16 cellular contexts compared by ENCODE assay signal in the genomic region with DNA sequence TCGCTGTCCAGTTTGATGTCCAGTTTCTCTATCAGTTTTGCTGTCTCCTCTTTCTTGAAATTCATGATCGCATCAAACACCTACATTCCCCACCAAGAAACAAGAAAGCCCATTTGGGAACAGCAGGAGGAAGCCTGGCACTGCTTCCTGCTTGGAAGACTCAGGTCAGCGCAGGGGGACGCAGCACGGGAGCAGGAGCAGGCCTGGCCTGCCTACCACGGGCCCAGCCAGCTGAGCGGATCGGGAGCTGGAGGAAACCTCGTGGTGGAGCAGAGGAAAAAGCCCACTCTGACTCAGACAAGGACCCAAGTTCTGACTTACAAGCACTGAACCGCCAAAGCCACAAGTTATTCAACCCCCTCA. TPM values are rescaled to one million over a fixed set of nuclear protein-coding genes. Genes with fewer than 3 reads are reported as not detected.
DNase-seq lines count a peak whose midpoint lies in the region; ATAC-seq and TF ChIP-seq lines count a peak whose summit lies in the region.
"Had no signal": no experiment of that assay in that cellular context is flagged by ENCODE, and none has a peak within 500 bp of the region (broad histone marks: within the 10 kb centered on the region; RNA-seq: fewer than 3 reads in every experiment).

No MANE protein-coding gene starts in this region.

- H3K4me1 ChIP-seq in HUES64 (ENCODE audit: insufficient read depth, low read length) (peaks cover 15% of the 10 kb centered on the region), psoas muscle (peaks cover 33% of the 10 kb centered on the region)

- H3K36me3 Mint-ChIP-seq in T-helper 1 cell treated with Interleukin-12 subunit alpha and Interleukin-12 subunit beta and Interleukin-4 antibody, amounts not matched to agents 30 μg/mL and 1 μg/mL, for 36 hours (ENCODE audit: low read depth), result peaks cover 53% of the 10 kb centered on the region

- no peaks in the 10 kb centered on the region for H3K9me3 ChIP-seq in HUES64 (ENCODE audit: insufficient read depth, low read depth, low read length)
- H3K9me3 ChIP-seq in psoas muscle, result no peaks in the 10 kb centered on the region
- no peaks in the 10 kb centered on the region for H3K9me3 ChIP-seq in WERI-Rb-1 (ENCODE audit: severe bottlenecking)
- H3K9me3 ChIP-seq: thoracic aorta had no signal

- H3K4me3 ChIP-seq in HUES64 (ENCODE audit: low read length) (no peak overlapping the region), psoas muscle (no peak overlapping the region), H7 (ENCODE audit: insufficient read depth, low read depth, low read length) (no peak overlapping the region), WERI-Rb-1 (ENCODE audit: low read depth, low read length) (no peak overlapping the region)
- H3K4me3 ChIP-seq: thoracic aorta had no signal

- ATAC-seq in psoas muscle, result no peak

- no peak for TF ChIP-seq CTCF in psoas muscle (IDR thresholded peaks at IDR 0.05)
- TF ChIP-seq CTCF in WERI-Rb-1 (IDR thresholded peaks at IDR 0.05; ENCODE audit: low read depth, low read length), result no peak

- H3K36me3 ChIP-seq in HUES64 (ENCODE audit: insufficient read depth, low read length), result peaks cover 84% of the 10 kb centered on the region
- peaks cover 40 to 83% of the 10 kb centered on the region in 2 donors for H3K36me3 ChIP-seq in psoas muscle (ENCODE audit: insufficient read depth in 1 of 2, low read depth in 1 of 2)
- H3K36me3 ChIP-seq in H7 (replicated peaks; ENCODE audit: control insufficient read depth, insufficient read depth, low read length), result peaks cover 74% of the 10 kb centered on the region
- peaks cover 86% of the 10 kb centered on the region for H3K36me3 ChIP-seq in WERI-Rb-1

- peak overlapping the region; percentile 51; the same call in 1 of the 2 replicates for H3K27ac ChIP-seq in HUES64 (ENCODE audit: low read depth, low read length)
- H3K27ac ChIP-seq in psoas muscle, result peak overlapping the region; percentile 21
- H3K27ac ChIP-seq in WERI-Rb-1, result no peak overlapping the region
- H3K27ac ChIP-seq: brain microvascular endothelial cell had no signal

- no peaks in the 10 kb centered on the region for H3K9me3 Mint-ChIP-seq in T-helper 1 cell treated with Interleukin-12 subunit alpha and Interleukin-12 subunit beta and Interleukin-4 antibody, amounts not matched to agents 30 μg/mL and 1 μg/mL, for 36 hours

- H3K27ac Mint-ChIP-seq in T-helper 1 cell treated with Interleukin-12 subunit alpha and Interleukin-12 subunit beta and Interleukin-4 antibody, amounts not matched to agents 30 μg/mL and 1 μg/mL, for 36 hours, result no peak overlapping the region

- H3K4me1 Mint-ChIP-seq in T-helper 1 cell treated with Interleukin-12 subunit alpha and Interleukin-12 subunit beta and Interleukin-4 antibody, amounts not matched to agents 30 μg/mL and 1 μg/mL, for 36 hours (ENCODE audit: low read depth), result peaks cover 30% of the 10 kb centered on the region

- H3K9ac ChIP-seq in HUES64 (ENCODE audit: low read depth, low read length), result 0 out of 2 replicates have a peak overlapping the region, but pooled peaks have one; percentile 6

- H3K27me3 ChIP-seq in HUES64 (ENCODE audit: insufficient read depth, low read length), result no peaks in the 10 kb centered on the region
- no peaks in the 10 kb centered on the region for H3K27me3 ChIP-seq in psoas muscle (ENCODE audit: insufficient read depth in 3 of 3, low read length in 2 of 3)
- no peaks in the 10 kb centered on the region for H3K27me3 ChIP-seq in H7 (ENCODE audit: control insufficient read depth, insufficient read depth, low read length)
- H3K27me3 ChIP-seq in WERI-Rb-1 (ENCODE audit: insufficient read depth, low read depth, severe bottlenecking), result no peaks in the 10 kb centered on the region
- H3K27me3 ChIP-seq: brain microvascular endothelial cell had no signal

- DNase-seq in T-helper 1 cell (no peak), dermis blood vessel endothelial cell (peak; percentile 1), psoas muscle (no peak), H7 (no peak), DMS 273 (lab: John Stamatoyannopoulos, UW; ENCODE audit: unreplicated experiment) (no peak), WERI-Rb-1 (no peak)
- DNase-seq: 8988T, brain microvascular endothelial cell, COR-L47, kidney glomerular epithelial cell, naive B cell, NCI-H2029, SHP77 had no signal

- peak overlapping the region; percentile 12 for H3K4me3 Mint-ChIP-seq in T-helper 1 cell treated with Interleukin-12 subunit alpha and Interleukin-12 subunit beta and Interleukin-4 antibody, amounts not matched to agents 30 μg/mL and 1 μg/mL, for 36 hours

- WGBS in HUES64, result 96% methylated on average over 10 of the region's 10 CpGs
- 86 to 90% (median 87%) methylated on average over 10 of the region's 10 CpGs for WGBS in psoas muscle, 3 donors

- intact Hi-C loops in psoas muscle (cut with DNase I), result loop anchor here in 1 of 2 donors (5.0 to 10.0 kb wide), 2 partner anchors 81 to 223 kb away; no protein-coding TSS in a partner anchor

- no peaks in the 10 kb centered on the region for H3K27me3 Mint-ChIP-seq in T-helper 1 cell treated with Interleukin-12 subunit alpha and Interleukin-12 subunit beta and Interleukin-4 antibody, amounts not matched to agents 30 μg/mL and 1 μg/mL, for 36 hours (ENCODE audit: low read depth)
- H3K27me3 Mint-ChIP-seq: naive B cell had no signal

RNA-seq across cellular contexts. Expression of a gene that starts 3.9 kb away (rescaled TPM):
- polyA plus RNA-seq in HUES64 (2013, experiment 1 of 2), result 1,689 TPM
- polyA plus RNA-seq in HUES64 (2013, experiment 2 of 2), result 1,793 TPM
- 2,677 and 3,798 TPM in 2 replicates for total RNA-seq in dermis blood vessel endothelial cell
- total RNA-seq in psoas muscle, result 1,000 to 10,000 TPM; 2,332 to 3,628 (median 2,726) TPM
- polyA plus RNA-seq in psoas muscle, result 1,000 to 10,000 TPM; 1,416 to 1,891 (median 1,484) TPM
- total RNA-seq in H7 (2014; rRNA removed; shearing (Covaris generic)), result 2,968 and 3,290 TPM in 2 replicates

RNA-seq across cellular contexts. Expression of a gene that starts 10.5 kb away (rescaled TPM):
- 42.6 TPM for polyA plus RNA-seq in HUES64 (2013, experiment 1 of 2)
- 41.9 TPM for polyA plus RNA-seq in HUES64 (2013, experiment 2 of 2)
- 151 and 203 TPM in 2 replicates for total RNA-seq in dermis blood vessel endothelial cell
- total RNA-seq in psoas muscle, result 100 to 1,000 TPM in 3 of 4 donors, 10 to 100 TPM in 1; 92.6 to 142 (median 105) TPM
- 100 to 1,000 TPM; 148 to 176 (median 165) TPM for polyA plus RNA-seq in psoas muscle
- 124 and 131 TPM in 2 replicates for total RNA-seq in H7 (2014; rRNA removed; shearing (Covaris generic))

RNA-seq across cellular contexts. Expression of a gene that starts 26.2 kb away (rescaled TPM):
- 26.4 TPM for polyA plus RNA-seq in HUES64 (2013, experiment 1 of 2)
- polyA plus RNA-seq in HUES64 (2013, experiment 2 of 2), result 23.3 TPM
- 22.0 and 27.2 TPM in 2 replicates for total RNA-seq in dermis blood vessel endothelial cell
- total RNA-seq in psoas muscle, result 10 to 100 TPM; 14.6 to 27.2 (median 17.0) TPM
- 10 to 100 TPM; 12.7 to 21.8 (median 14.6) TPM for polyA plus RNA-seq in psoas muscle
- 47.9 and 54.4 TPM in 2 replicates for total RNA-seq in H7 (2014; rRNA removed; shearing (Covaris generic))

RNA-seq across cellular contexts. Expression of a gene that starts 48.5 kb away (rescaled TPM):
- 40.9 TPM for polyA plus RNA-seq in HUES64 (2013, experiment 1 of 2)
- 38.4 TPM for polyA plus RNA-seq in HUES64 (2013, experiment 2 of 2)
- total RNA-seq in dermis blood vessel endothelial cell, result not detected in 2 replicates
- total RNA-seq in psoas muscle, result 100 to 1,000 TPM in 1 of 4 donors, 10 to 100 TPM in 2, 1 to 10 TPM in 1; 9.0 to 755 (median 89.4) TPM
- polyA plus RNA-seq in psoas muscle, result 100 to 1,000 TPM in 2 of 3 donors, 10 to 100 TPM in 1; 45.2 to 636 (median 602) TPM
- 59.4 and 60.1 TPM in 2 replicates for total RNA-seq in H7 (2014; rRNA removed; shearing (Covaris generic))
